Comparison of ENCODE assay signal across 1 cellular context in the genomic region with DNA sequence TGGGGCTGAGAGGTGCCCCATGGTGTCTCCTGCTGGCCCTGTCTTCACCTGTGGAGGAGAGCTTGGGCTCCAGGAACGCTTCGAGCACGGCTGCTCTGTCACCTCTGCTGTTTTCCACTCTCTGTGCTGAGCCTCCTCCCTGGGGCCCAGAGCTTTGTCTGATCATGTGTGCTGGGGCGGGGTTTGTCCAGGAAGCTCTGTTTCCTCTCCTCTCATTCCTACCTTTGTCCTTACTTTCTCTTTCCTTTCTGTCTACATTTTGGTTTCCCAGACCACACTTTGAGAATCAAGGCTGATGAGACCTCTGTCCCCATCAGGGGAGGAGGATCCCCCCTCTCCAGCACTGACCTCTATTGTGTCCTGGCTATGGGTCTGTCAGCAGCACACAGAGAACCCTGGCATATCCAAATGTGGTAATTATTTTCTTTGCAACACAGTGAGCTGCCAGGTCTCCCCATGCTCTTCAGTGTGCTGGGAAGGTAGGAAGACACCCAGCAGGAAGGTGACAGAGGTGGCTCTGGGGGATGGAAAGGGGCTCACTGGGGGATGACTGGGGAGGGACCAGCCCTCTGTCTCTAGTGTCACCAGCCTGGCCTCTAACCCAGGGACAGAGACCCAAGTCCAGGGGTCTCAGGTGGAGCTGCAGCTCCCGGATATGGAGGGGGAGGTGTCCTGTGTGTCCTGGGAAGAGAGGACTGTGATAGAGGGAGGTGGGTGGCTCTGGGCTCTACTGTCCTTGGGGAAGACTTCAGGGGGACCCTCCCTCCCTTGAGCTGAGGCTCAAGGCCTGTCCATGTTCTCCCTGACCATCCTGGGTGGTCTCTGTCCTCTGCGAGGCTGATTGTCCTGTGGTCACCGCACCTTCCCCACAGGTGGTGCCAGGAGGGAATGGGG.
TF ChIP-seq lines count a peak whose summit lies in the region.

A gene (minus strand): TSS at position 128 of the 894 bp plus-strand sequence. CDS start 107 bp downstream, at position 21.

TF ChIP-seq in HepG2, 621 proteins besides CTCF, POLR2A, EP300 and RAD21 (continued from another document and continues in another):
- TF ChIP-seq ZBTB3 (CRISPR knock-in tag; IDR thresholded peaks at IDR 0.05; ENCODE audit: borderline replicate concordance, low read depth) (no peak), RFX5 (IDR thresholded peaks at IDR 0.05; ENCODE audit: low read depth, low read length) (no peak), ZNF556 (CRISPR knock-in tag; IDR thresholded peaks at IDR 0.05; ENCODE audit: borderline replicate concordance) (no peak), ZNF121 (CRISPR knock-in tag; IDR thresholded peaks at IDR 0.05) (0 out of 2 replicates have a peak, but pooled peaks have one; percentile 2), ZNF234 (CRISPR knock-in tag; conservative IDR thresholded peaks at IDR 0.05) (no peak), ZNF17 (CRISPR knock-in tag; IDR thresholded peaks at IDR 0.05) (no peak), ZBTB7B (CRISPR knock-in tag; IDR thresholded peaks at IDR 0.05) (no peak; the same call in 1 of the 2 replicates), ZNF432 (CRISPR knock-in tag; IDR thresholded peaks at IDR 0.05; ENCODE audit: borderline replicate concordance) (no peak), ZNF224 (CRISPR knock-in tag; IDR thresholded peaks at IDR 0.05) (no peak), HOXA5 (CRISPR knock-in tag; IDR thresholded peaks at IDR 0.05) (0 out of 2 replicates have a peak, but pooled peaks have one; percentile 1), ZNF775 (CRISPR knock-in tag; IDR thresholded peaks at IDR 0.05; ENCODE audit: borderline replicate concordance) (no peak), RBM39 (IDR thresholded peaks at IDR 0.05; ENCODE audit: low read depth, low read length, poor library complexity, severe bottlenecking) (no peak), BHLHE40 (IDR thresholded peaks at IDR 0.05; ENCODE audit: low read length) (no peak), NKX3-1 (CRISPR knock-in tag; IDR thresholded peaks at IDR 0.05) (no peak), ATRX (CRISPR knock-in tag; IDR thresholded peaks at IDR 0.05; ENCODE audit: borderline replicate concordance) (no peak), ZNF292 (CRISPR knock-in tag; IDR thresholded peaks at IDR 0.05; ENCODE audit: borderline replicate concordance, low read depth) (peak; percentile 56; the same call in 1 of the 2 replicates), MAF1 (CRISPR knock-in tag; IDR thresholded peaks at IDR 0.05; ENCODE audit: borderline replicate concordance) (no peak), FLYWCH1 (CRISPR knock-in tag; IDR thresholded peaks at IDR 0.05) (no peak), ZNF451 (CRISPR knock-in tag; IDR thresholded peaks at IDR 0.05) (peak; percentile 73; the same call in 1 of the 2 replicates), ARID2 (CRISPR knock-in tag; IDR thresholded peaks at IDR 0.05; ENCODE audit: borderline replicate concordance) (no peak), ZNF563 (CRISPR knock-in tag; IDR thresholded peaks at IDR 0.05) (no peak), GLI4 (CRISPR knock-in tag; IDR thresholded peaks at IDR 0.05; ENCODE audit: borderline replicate concordance) (peak; percentile 24; the same call in 1 of the 2 replicates), ZNF264 (CRISPR knock-in tag; IDR thresholded peaks at IDR 0.05) (no peak), NPAS2 (CRISPR knock-in tag; IDR thresholded peaks at IDR 0.05; ENCODE audit: borderline replicate concordance) (no peak), PAWR (CRISPR knock-in tag; IDR thresholded peaks at IDR 0.05; ENCODE audit: borderline replicate concordance) (no peak), CC2D1A (CRISPR knock-in tag; IDR thresholded peaks at IDR 0.05) (no peak), WIZ (CRISPR knock-in tag; IDR thresholded peaks at IDR 0.05) (no peak), ZNF670 (CRISPR knock-in tag; IDR thresholded peaks at IDR 0.05; ENCODE audit: borderline replicate concordance) (no peak), ZNF253 (CRISPR knock-in tag; IDR thresholded peaks at IDR 0.05; ENCODE audit: borderline replicate concordance) (no peak), EHMT2 (IDR thresholded peaks at IDR 0.05; ENCODE audit: borderline replicate concordance, low read depth, low read length) (no peak), RXRB (CRISPR knock-in tag; IDR thresholded peaks at IDR 0.05; ENCODE audit: borderline replicate concordance) (no peak; the same call in 1 of the 2 replicates), ZNF761 (CRISPR knock-in tag; conservative IDR thresholded peaks at IDR 0.05) (0 out of 2 replicates have a peak, but pooled peaks have one; percentile 57), ZNF777 (CRISPR knock-in tag; IDR thresholded peaks at IDR 0.05) (no peak), GZF1 (CRISPR knock-in tag; IDR thresholded peaks at IDR 0.05) (no peak), ZNF382 (CRISPR knock-in tag; IDR thresholded peaks at IDR 0.05; ENCODE audit: borderline replicate concordance) (no peak), ZC3H13 (CRISPR knock-in tag; IDR thresholded peaks at IDR 0.05) (no peak), ZC3H4 (CRISPR knock-in tag; IDR thresholded peaks at IDR 0.05; ENCODE audit: borderline replicate concordance) (no peak), ZNF879 (CRISPR knock-in tag; IDR thresholded peaks at IDR 0.05) (no peak), PHB2 (IDR thresholded peaks at IDR 0.05; ENCODE audit: partially characterized antibody) (no peak), ZNF235 (CRISPR knock-in tag; IDR thresholded peaks at IDR 0.05; ENCODE audit: borderline replicate concordance) (no peak), TOPORS (CRISPR knock-in tag; IDR thresholded peaks at IDR 0.05) (peak; percentile 61; the same call in 1 of the 2 replicates), ZNF816 (CRISPR knock-in tag; IDR thresholded peaks at IDR 0.05; ENCODE audit: borderline replicate concordance) (0 out of 2 replicates have a peak, but pooled peaks have one; percentile 21), ISL2 (CRISPR knock-in tag; IDR thresholded peaks at IDR 0.05) (no peak)
- TF ChIP-seq, protein P1, sequence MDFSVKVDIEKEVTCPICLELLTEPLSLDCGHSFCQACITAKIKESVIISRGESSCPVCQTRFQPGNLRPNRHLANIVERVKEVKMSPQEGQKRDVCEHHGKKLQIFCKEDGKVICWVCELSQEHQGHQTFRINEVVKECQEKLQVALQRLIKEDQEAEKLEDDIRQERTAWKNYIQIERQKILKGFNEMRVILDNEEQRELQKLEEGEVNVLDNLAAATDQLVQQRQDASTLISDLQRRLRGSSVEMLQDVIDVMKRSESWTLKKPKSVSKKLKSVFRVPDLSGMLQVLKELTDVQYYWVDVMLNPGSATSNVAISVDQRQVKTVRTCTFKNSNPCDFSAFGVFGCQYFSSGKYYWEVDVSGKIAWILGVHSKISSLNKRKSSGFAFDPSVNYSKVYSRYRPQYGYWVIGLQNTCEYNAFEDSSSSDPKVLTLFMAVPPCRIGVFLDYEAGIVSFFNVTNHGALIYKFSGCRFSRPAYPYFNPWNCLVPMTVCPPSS (IDR thresholded peaks at IDR 0.05) = no peak
- TF ChIP-seq, protein P2, sequence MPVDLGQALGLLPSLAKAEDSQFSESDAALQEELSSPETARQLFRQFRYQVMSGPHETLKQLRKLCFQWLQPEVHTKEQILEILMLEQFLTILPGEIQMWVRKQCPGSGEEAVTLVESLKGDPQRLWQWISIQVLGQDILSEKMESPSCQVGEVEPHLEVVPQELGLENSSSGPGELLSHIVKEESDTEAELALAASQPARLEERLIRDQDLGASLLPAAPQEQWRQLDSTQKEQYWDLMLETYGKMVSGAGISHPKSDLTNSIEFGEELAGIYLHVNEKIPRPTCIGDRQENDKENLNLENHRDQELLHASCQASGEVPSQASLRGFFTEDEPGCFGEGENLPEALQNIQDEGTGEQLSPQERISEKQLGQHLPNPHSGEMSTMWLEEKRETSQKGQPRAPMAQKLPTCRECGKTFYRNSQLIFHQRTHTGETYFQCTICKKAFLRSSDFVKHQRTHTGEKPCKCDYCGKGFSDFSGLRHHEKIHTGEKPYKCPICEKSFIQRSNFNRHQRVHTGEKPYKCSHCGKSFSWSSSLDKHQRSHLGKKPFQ (CRISPR knock-in tag; IDR thresholded peaks at IDR 0.05; ENCODE audit: insufficient replicate concordance) = no peak
- TF ChIP-seq, protein P3, sequence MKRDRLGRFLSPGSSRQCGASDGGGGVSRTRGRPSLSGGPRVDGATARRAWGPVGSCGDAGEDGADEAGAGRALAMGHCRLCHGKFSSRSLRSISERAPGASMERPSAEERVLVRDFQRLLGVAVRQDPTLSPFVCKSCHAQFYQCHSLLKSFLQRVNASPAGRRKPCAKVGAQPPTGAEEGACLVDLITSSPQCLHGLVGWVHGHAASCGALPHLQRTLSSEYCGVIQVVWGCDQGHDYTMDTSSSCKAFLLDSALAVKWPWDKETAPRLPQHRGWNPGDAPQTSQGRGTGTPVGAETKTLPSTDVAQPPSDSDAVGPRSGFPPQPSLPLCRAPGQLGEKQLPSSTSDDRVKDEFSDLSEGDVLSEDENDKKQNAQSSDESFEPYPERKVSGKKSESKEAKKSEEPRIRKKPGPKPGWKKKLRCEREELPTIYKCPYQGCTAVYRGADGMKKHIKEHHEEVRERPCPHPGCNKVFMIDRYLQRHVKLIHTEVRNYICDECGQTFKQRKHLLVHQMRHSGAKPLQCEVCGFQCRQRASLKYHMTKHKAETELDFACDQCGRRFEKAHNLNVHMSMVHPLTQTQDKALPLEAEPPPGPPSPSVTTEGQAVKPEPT (CRISPR knock-in tag; IDR thresholded peaks at IDR 0.05; ENCODE audit: low read depth) = no peak
- TF ChIP-seq, protein P4, sequence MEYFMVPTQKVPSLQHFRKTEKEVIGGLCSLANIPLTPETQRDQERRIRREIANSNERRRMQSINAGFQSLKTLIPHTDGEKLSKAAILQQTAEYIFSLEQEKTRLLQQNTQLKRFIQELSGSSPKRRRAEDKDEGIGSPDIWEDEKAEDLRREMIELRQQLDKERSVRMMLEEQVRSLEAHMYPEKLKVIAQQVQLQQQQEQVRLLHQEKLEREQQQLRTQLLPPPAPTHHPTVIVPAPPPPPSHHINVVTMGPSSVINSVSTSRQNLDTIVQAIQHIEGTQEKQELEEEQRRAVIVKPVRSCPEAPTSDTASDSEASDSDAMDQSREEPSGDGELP (IDR thresholded peaks at IDR 0.05; ENCODE audit: borderline replicate concordance, low read depth) = peak; percentile 66; the same call in 1 of the 2 replicates
- TF ChIP-seq, protein P5, sequence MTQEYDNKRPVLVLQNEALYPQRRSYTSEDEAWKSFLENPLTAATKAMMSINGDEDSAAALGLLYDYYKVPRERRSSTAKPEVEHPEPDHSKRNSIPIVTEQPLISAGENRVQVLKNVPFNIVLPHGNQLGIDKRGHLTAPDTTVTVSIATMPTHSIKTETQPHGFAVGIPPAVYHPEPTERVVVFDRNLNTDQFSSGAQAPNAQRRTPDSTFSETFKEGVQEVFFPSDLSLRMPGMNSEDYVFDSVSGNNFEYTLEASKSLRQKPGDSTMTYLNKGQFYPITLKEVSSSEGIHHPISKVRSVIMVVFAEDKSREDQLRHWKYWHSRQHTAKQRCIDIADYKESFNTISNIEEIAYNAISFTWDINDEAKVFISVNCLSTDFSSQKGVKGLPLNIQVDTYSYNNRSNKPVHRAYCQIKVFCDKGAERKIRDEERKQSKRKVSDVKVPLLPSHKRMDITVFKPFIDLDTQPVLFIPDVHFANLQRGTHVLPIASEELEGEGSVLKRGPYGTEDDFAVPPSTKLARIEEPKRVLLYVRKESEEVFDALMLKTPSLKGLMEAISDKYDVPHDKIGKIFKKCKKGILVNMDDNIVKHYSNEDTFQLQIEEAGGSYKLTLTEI (CRISPR knock-in tag; conservative IDR thresholded peaks at IDR 0.05) = no peak
- TF ChIP-seq, protein P6, sequence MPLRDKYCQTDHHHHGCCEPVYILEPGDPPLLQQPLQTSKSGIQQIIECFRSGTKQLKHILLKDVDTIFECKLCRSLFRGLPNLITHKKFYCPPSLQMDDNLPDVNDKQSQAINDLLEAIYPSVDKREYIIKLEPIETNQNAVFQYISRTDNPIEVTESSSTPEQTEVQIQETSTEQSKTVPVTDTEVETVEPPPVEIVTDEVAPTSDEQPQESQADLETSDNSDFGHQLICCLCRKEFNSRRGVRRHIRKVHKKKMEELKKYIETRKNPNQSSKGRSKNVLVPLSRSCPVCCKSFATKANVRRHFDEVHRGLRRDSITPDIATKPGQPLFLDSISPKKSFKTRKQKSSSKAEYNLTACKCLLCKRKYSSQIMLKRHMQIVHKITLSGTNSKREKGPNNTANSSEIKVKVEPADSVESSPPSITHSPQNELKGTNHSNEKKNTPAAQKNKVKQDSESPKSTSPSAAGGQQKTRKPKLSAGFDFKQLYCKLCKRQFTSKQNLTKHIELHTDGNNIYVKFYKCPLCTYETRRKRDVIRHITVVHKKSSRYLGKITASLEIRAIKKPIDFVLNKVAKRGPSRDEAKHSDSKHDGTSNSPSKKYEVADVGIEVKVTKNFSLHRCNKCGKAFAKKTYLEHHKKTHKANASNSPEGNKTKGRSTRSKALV (CRISPR knock-in tag; IDR thresholded peaks at IDR 0.05) = no peak
- TF ChIP-seq, protein P7, sequence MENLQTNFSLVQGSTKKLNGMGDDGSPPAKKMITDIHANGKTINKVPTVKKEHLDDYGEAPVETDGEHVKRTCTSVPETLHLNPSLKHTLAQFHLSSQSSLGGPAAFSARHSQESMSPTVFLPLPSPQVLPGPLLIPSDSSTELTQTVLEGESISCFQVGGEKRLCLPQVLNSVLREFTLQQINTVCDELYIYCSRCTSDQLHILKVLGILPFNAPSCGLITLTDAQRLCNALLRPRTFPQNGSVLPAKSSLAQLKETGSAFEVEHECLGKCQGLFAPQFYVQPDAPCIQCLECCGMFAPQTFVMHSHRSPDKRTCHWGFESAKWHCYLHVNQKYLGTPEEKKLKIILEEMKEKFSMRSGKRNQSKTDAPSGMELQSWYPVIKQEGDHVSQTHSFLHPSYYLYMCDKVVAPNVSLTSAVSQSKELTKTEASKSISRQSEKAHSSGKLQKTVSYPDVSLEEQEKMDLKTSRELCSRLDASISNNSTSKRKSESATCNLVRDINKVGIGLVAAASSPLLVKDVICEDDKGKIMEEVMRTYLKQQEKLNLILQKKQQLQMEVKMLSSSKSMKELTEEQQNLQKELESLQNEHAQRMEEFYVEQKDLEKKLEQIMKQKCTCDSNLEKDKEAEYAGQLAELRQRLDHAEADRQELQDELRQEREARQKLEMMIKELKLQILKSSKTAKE (CRISPR knock-in tag; IDR thresholded peaks at IDR 0.05; ENCODE audit: borderline replicate concordance) = no peak
- TF ChIP-seq, protein P8, sequence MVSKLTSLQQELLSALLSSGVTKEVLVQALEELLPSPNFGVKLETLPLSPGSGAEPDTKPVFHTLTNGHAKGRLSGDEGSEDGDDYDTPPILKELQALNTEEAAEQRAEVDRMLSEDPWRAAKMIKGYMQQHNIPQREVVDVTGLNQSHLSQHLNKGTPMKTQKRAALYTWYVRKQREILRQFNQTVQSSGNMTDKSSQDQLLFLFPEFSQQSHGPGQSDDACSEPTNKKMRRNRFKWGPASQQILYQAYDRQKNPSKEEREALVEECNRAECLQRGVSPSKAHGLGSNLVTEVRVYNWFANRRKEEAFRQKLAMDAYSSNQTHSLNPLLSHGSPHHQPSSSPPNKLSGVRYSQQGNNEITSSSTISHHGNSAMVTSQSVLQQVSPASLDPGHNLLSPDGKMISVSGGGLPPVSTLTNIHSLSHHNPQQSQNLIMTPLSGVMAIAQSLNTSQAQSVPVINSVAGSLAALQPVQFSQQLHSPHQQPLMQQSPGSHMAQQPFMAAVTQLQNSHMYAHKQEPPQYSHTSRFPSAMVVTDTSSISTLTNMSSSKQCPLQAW (CRISPR knock-in tag; IDR thresholded peaks at IDR 0.05) = peak; percentile 66; the same call in 1 of the 2 replicates
- TF ChIP-seq, protein P9, sequence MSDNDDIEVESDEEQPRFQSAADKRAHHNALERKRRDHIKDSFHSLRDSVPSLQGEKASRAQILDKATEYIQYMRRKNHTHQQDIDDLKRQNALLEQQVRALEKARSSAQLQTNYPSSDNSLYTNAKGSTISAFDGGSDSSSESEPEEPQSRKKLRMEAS (IDR thresholded peaks at IDR 0.05) = peak; percentile 50; the same call in 1 of the 2 replicates
- TF ChIP-seq, protein P10, sequence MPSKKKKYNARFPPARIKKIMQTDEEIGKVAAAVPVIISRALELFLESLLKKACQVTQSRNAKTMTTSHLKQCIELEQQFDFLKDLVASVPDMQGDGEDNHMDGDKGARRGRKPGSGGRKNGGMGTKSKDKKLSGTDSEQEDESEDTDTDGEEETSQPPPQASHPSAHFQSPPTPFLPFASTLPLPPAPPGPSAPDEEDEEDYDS (CRISPR knock-in tag; IDR thresholded peaks at IDR 0.05) = peak; percentile 96
